ENCODE assay signal across 25 cellular contexts in genomic region chr15:37823601-37824275, GRCh38.
"Had no signal": no experiment of that assay in that cellular context is flagged by ENCODE, and none has a peak within 500 bp of the region (broad histone marks: within the 10 kb centered on the region; RNA-seq: fewer than 3 reads in every experiment).

No MANE protein-coding gene starts in this region.

- H3K27me3 ChIP-seq: neutrophil, sigmoid colon, spleen, upper lobe of left lung had no signal

- H3K4me1 ChIP-seq: sigmoid colon, spleen, upper lobe of left lung had no signal

- H3K9me3 ChIP-seq: neutrophil, sigmoid colon, spleen, thoracic aorta, upper lobe of left lung had no signal

- H3K4me3 Mint-ChIP-seq: activated naive CD8-positive, alpha-beta T cell; activated T-helper 1 cell treated with anti-CD3 and anti-CD28 coated beads, Interleukin-12 subunit alpha, Interleukin-12 subunit beta, Interleukin-2, Interleukin-4 antibody, amounts not matched to agents 30 ng/mL and 10 ng/mL and 1 ng/mL, durations not matched to agents 14 hours and 24 hours and 36 hours; naive B cell; stimulated activated naive B cell treated with anti-CD40 and anti-IgM and Interleukin-4, amounts not matched to agents 10 μg/mL and 1 μg/mL and 100 μg/mL, for 72 hours; T-helper 17 cell had no signal

- H3K27ac Mint-ChIP-seq: activated naive CD8-positive, alpha-beta T cell; activated T-helper 1 cell treated with anti-CD3 and anti-CD28 coated beads, Interleukin-12 subunit alpha, Interleukin-12 subunit beta, Interleukin-2, Interleukin-4 antibody, amounts not matched to agents 30 ng/mL and 10 ng/mL and 1 ng/mL, durations not matched to agents 14 hours and 24 hours and 36 hours; naive B cell; stimulated activated naive B cell treated with anti-CD40 and anti-IgM and Interleukin-4, amounts not matched to agents 10 μg/mL and 1 μg/mL and 100 μg/mL, for 72 hours; T-helper 17 cell had no signal

- H3K9me3 Mint-ChIP-seq: activated T-helper 1 cell treated with anti-CD3 and anti-CD28 coated beads, Interleukin-12 subunit alpha, Interleukin-12 subunit beta, Interleukin-2, Interleukin-4 antibody, amounts not matched to agents 30 ng/mL and 10 ng/mL and 1 ng/mL, durations not matched to agents 14 hours and 24 hours and 36 hours; naive B cell; stimulated activated naive B cell treated with anti-CD40 and anti-IgM and Interleukin-4, amounts not matched to agents 10 μg/mL and 1 μg/mL and 100 μg/mL, for 72 hours had no signal

- H3K27ac ChIP-seq: coronary artery, sigmoid colon, thoracic aorta, upper lobe of left lung, VCaP had no signal

- H3K36me3 ChIP-seq: neutrophil, sigmoid colon, spleen, thoracic aorta, upper lobe of left lung had no signal

- DNase-seq: activated CD4-positive, alpha-beta T cell treated with anti-CD3 and anti-CD28 coated beads, Interleukin-2, amount 50 U/mL, for 4 hours; activated gamma-delta T cell treated with Interleukin-2 at 50 U/mL for 16 hours; activated T-cell treated with anti-CD3 and anti-CD28 coated beads for 4 hours; amniotic stem cell; erythroblast; foreskin melanocyte; glutamatergic neuron; hippocampal formation; kidney; naive B cell; sigmoid colon; spleen; stimulated activated CD4-positive, alpha-beta T cell treated with anti-CD3 and anti-CD28 coated beads, Interleukin-4, amount 100 ng/mL, for 4 hours; stimulated activated naive B cell treated with anti-CD40 and anti-IgM and Interleukin-4, amounts not matched to agents 10 μg/mL and 1 μg/mL and 100 μg/mL, for 72 hours; T-helper 17 cell; upper lobe of left lung had no signal

- H3K4me1 Mint-ChIP-seq: naive B cell; stimulated activated naive B cell treated with anti-CD40 and anti-IgM and Interleukin-4, amounts not matched to agents 10 μg/mL and 1 μg/mL and 100 μg/mL, for 72 hours; T-helper 17 cell had no signal

- H3K4me3 ChIP-seq: coronary artery, lung, sigmoid colon, spleen, thoracic aorta, upper lobe of left lung had no signal

- H3K36me3 Mint-ChIP-seq: activated naive CD8-positive, alpha-beta T cell; naive B cell; stimulated activated naive B cell treated with anti-CD40 and anti-IgM and Interleukin-4, amounts not matched to agents 10 μg/mL and 1 μg/mL and 100 μg/mL, for 72 hours had no signal

- ATAC-seq: left lobe of liver; stimulated activated naive B cell treated with anti-CD40 and anti-IgM and Interleukin-4, amounts not matched to agents 10 μg/mL and 1 μg/mL and 100 μg/mL, for 72 hours; T-helper 17 cell had no signal

- FAIRE-seq: endometrium, kidney had no signal
